In the genomic region with DNA sequence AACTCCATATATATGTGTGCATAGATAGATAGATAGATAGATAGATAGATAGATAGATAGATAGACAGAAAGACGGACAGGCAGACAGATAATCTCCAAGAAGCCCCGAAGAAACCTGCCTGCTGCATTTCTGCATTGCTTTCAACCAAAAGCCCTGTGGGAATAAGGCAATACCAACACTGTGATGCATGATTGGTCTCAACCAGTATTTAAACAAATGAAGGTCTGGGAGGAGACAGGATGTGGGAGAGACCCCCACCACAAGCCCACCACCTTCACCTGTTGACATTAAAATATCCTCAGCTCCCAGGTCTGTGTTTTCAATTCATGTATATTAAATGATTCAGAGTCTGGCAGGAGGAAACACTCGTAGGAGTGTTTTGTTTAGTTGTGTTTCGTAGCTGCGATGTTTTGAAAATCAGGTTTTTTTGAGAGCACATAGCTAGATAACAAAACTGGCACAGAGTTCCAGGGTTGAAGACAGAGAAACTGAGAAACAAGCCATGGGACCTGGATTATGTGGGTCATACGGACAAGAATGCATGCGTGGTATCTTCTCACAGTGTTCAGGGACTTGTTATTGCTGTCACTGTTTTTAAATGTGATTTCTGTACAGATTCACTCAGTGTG, we compare ENCODE assay signal across 18 cellular contexts.
DNase-seq lines count a peak whose midpoint lies in the region; ATAC-seq, FAIRE-seq and TF ChIP-seq lines count a peak whose summit lies in the region.
"Had no signal": no experiment of that assay in that cellular context is flagged by ENCODE, and none has a peak within 500 bp of the region (broad histone marks: within the 10 kb centered on the region; RNA-seq: fewer than 3 reads in every experiment).

No MANE protein-coding gene starts in this region.

- no peak overlapping the region for H3K4me3 ChIP-seq in A549
- H3K4me3 ChIP-seq in left lung: no peak overlapping the region
- H3K4me3 ChIP-seq: SK-N-MC had no signal

- H3K27ac ChIP-seq in A549: peak overlapping the region; percentile 29 to 67; a peak in 5 of 6 replicates
- peak overlapping the region; percentile 71 to 72 for H3K27ac ChIP-seq in left lung
- H3K27ac ChIP-seq: SK-N-MC had no signal

- POLR2A ChIA-PET in A549 (lab: Yijun Ruan, JAX) (no interaction called here), activated B cell treated with CpG ODN at 0.5 μM for 24 hours (lab: Charles Lee) (interaction anchor here (0.9 kb wide), 1 partner anchor 201 kb away, joined by 3 read pairs; the partner anchor contains the start of gene AHR)

- H3K9me3 ChIP-seq in A549 (peaks cover 7% of the 10 kb centered on the region; the same call in 1 of the 3 replicates), left lung (no peaks in the 10 kb centered on the region)

- H3K4me1 Mint-ChIP-seq in activated B cell treated with CpG ODN at 0.5 μM for 24 hours: peaks cover 14% of the 10 kb centered on the region

- peaks cover 30% of the 10 kb centered on the region for H3K4me1 ChIP-seq in A549
- peaks cover 10 to 17% of the 10 kb centered on the region in 2 donors for H3K4me1 ChIP-seq in left lung

- CTCF ChIA-PET in A549 (lab: Yijun Ruan, JAX) (interaction anchor here (1.6 kb wide), 1 partner anchor 115 kb away, joined by 6 read pairs; no protein-coding TSS in a partner anchor), activated B cell treated with CpG ODN at 0.5 μM for 24 hours (lab: Charles Lee) (interaction anchor here (1.0 kb wide), 1 partner anchor 204 kb away, joined by 3 read pairs; no protein-coding TSS in a partner anchor)

- no peak for TF ChIP-seq POLR2A in A549 (IDR thresholded peaks at IDR 0.05; ENCODE audit: low read length)

- intact Hi-C loops in activated B cell treated with CpG ODN at 0.5 μM for 24 hours (cut with micrococcal nuclease): no loop called here
- intact Hi-C loops in left lung (cut with DNase I): no loop called here

- H3K27ac Mint-ChIP-seq in activated B cell treated with CpG ODN at 0.5 μM for 24 hours: no peak overlapping the region

- no peak for DNase-seq in A549 (ENCODE audit: low read depth in 1 of 2, low spot score in 1 of 2)
- DNase-seq in activated B cell treated with CpG ODN at 0.5 μM for 24 hours: no peak
- no peak for DNase-seq in left lung
- DNase-seq in NCI-H2196 treated with DMSO at 0.1 percent for 48 hours (lab: John Stamatoyannopoulos, UW; ENCODE audit: unreplicated experiment): no peak
- no peak for DNase-seq in NK-92 treated with Interleukin-12 subunit alpha and Interleukin-12 subunit beta, amount 100 ng/mL, for 24 hours (lab: John Stamatoyannopoulos, UW)
- DNase-seq: activated CD8-positive, alpha-beta memory T cell treated with anti-CD3 and anti-CD28 coated beads for 24 hours; activated effector memory CD4-positive, alpha-beta T cell treated with Interleukin-2 at 50 U/mL for 16 hours; aorta; kidney; NCI-H1694 treated with DMSO at 0.1 percent for 48 hours; occipital lobe; OCI-M1 had no signal

- no peaks in the 10 kb centered on the region for H3K27me3 Mint-ChIP-seq in activated B cell treated with CpG ODN at 0.5 μM for 24 hours

- H3K36me3 ChIP-seq in left lung: no peaks in the 10 kb centered on the region

- H3K4me2 ChIP-seq in A549: no peak overlapping the region

- TF ChIP-seq RAD21 in A549 (conservative IDR thresholded peaks at IDR 0.05 in 1 of 2, IDR thresholded peaks at IDR 0.05 in 1 of 2): no peak

- no peaks in the 10 kb centered on the region for H3K36me3 Mint-ChIP-seq in activated B cell treated with CpG ODN at 0.5 μM for 24 hours (ENCODE audit: low read depth)

- FAIRE-seq in A549 (lab: Jason Lieb, UNC): no peak
- FAIRE-seq: GM12892, kidney had no signal

- H3K4me3 Mint-ChIP-seq in activated B cell treated with CpG ODN at 0.5 μM for 24 hours: peak overlapping the region; percentile 21

- no peak for TF ChIP-seq EP300 in A549 (IDR thresholded peaks at IDR 0.05)

- no peak for ATAC-seq in A549
- ATAC-seq in GM19397 (IDR thresholded peaks at IDR 0.05; ENCODE audit: unreplicated experiment): peak; percentile 48
- ATAC-seq in activated B cell treated with CpG ODN at 0.5 μM for 24 hours (ENCODE audit: low read depth): no peak
- peak; percentile 25 for ATAC-seq in left lung
- ATAC-seq in GM21447 (IDR thresholded peaks at IDR 0.05; ENCODE audit: unreplicated experiment): no peak
- no peak for ATAC-seq in GM21723 (IDR thresholded peaks at IDR 0.05; ENCODE audit: unreplicated experiment)
- ATAC-seq: esophagus mucosa had no signal

- no peaks in the 10 kb centered on the region for H3K9me3 Mint-ChIP-seq in activated B cell treated with CpG ODN at 0.5 μM for 24 hours

- no peaks in the 10 kb centered on the region for H3K27me3 ChIP-seq in left lung

- TF ChIP-seq CTCF in A549 (IDR thresholded peaks at IDR 0.05): no peak
- no peak for TF ChIP-seq CTCF in activated B cell treated with CpG ODN at 0.5 μM for 24 hours (IDR thresholded peaks at IDR 0.05)
- TF ChIP-seq CTCF in left lung (IDR thresholded peaks at IDR 0.05): no peak

- WGBS in A549 (ENCODE audit: missing lambda C conversion rate): 85% methylated on average over 7 of the region's 7 CpGs

TF ChIP-seq in A549, 52 proteins besides CTCF, POLR2A, EP300 and RAD21:
- TF ChIP-seq, protein P1, sequence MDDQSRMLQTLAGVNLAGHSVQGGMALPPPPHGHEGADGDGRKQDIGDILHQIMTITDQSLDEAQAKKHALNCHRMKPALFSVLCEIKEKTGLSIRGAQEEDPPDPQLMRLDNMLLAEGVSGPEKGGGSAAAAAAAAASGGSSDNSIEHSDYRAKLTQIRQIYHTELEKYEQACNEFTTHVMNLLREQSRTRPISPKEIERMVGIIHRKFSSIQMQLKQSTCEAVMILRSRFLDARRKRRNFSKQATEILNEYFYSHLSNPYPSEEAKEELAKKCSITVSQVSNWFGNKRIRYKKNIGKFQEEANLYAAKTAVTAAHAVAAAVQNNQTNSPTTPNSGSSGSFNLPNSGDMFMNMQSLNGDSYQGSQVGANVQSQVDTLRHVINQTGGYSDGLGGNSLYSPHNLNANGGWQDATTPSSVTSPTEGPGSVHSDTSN (IDR thresholded peaks at IDR 0.05): no peak
- TF ChIP-seq, protein P2, sequence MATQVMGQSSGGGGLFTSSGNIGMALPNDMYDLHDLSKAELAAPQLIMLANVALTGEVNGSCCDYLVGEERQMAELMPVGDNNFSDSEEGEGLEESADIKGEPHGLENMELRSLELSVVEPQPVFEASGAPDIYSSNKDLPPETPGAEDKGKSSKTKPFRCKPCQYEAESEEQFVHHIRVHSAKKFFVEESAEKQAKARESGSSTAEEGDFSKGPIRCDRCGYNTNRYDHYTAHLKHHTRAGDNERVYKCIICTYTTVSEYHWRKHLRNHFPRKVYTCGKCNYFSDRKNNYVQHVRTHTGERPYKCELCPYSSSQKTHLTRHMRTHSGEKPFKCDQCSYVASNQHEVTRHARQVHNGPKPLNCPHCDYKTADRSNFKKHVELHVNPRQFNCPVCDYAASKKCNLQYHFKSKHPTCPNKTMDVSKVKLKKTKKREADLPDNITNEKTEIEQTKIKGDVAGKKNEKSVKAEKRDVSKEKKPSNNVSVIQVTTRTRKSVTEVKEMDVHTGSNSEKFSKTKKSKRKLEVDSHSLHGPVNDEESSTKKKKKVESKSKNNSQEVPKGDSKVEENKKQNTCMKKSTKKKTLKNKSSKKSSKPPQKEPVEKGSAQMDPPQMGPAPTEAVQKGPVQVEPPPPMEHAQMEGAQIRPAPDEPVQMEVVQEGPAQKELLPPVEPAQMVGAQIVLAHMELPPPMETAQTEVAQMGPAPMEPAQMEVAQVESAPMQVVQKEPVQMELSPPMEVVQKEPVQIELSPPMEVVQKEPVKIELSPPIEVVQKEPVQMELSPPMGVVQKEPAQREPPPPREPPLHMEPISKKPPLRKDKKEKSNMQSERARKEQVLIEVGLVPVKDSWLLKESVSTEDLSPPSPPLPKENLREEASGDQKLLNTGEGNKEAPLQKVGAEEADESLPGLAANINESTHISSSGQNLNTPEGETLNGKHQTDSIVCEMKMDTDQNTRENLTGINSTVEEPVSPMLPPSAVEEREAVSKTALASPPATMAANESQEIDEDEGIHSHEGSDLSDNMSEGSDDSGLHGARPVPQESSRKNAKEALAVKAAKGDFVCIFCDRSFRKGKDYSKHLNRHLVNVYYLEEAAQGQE (IDR thresholded peaks at IDR 0.05): no peak
- no peak for TF ChIP-seq TFCP2L1 (CRISPR knock-in tag; IDR thresholded peaks at IDR 0.05)
TF ChIP-seq in A549: peak in this region for 0.

Comparison
In these comparisons a context has a peak if more than half of its experiments do, and no peak if none do; other contexts are left out.
1. ATAC-seq: peak in GM19397 (single experiment) and left lung (single experiment); none in A549 (0 of 2), activated B cell treated with CpG ODN at 0.5 μM for 24 hours (single experiment), GM21447 (single experiment) and GM21723 (single experiment).